Comparison of ENCODE assay signal across 14 cellular contexts in the genomic region with DNA sequence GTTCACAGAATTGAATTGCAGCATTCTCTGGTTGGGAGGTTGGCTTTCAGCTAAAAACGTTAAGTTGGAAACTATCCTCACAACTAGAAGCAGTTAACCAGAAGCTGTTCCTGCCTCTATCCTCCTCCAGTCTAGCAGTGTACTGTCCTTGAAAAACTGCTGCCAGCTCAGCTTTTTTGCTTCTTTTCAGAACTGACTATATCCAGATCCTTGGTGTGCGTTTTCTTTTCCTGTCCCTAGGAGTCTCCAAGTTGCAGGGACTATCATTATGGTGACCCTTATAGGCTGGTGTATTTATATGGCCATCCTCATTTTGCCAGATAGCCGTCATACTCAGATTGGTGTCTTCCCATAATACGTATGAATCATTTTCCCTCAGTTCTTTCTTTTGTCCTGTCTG. TPM values are rescaled to one million over a fixed set of nuclear protein-coding genes. Genes with fewer than 3 reads are reported as not detected.
A peak's percentile ranks its signal among the peaks of the same experiment; 100 is the strongest.
DNase-seq lines count a peak whose midpoint lies in the region; ATAC-seq and TF ChIP-seq lines count a peak whose summit lies in the region.
"Had no signal": no experiment of that assay in that cellular context is flagged by ENCODE, and none has a peak within 500 bp of the region (broad histone marks: within the 10 kb centered on the region; RNA-seq: fewer than 3 reads in every experiment).

No MANE protein-coding gene starts in this region.

- peaks cover 66% of the 10 kb centered on the region for H3F3A ChIP-seq in PC-9 (ENCODE audit: insufficient read depth, low read depth)

- peak overlapping the region; percentile 30 for H3K4me3 Mint-ChIP-seq in activated CD4-positive, alpha-beta T cell treated with anti-CD3 and anti-CD28 coated beads, Interleukin-2, amount 10 ng/mL, durations not matched to agents 24 days and 14 days
- H3K4me3 Mint-ChIP-seq in nephron progenitor cell = no peak overlapping the region
- H3K4me3 Mint-ChIP-seq: activated B cell treated with CpG ODN at 0.5 μM for 24 hours; activated T-cell treated with anti-CD3 and anti-CD28 coated beads, Interleukin-2, amount 50 U/mL, for 4 hours had no signal

- no peaks in the 10 kb centered on the region; the same call in 1 of the 2 replicates for H4K20me1 ChIP-seq in PC-9 (ENCODE audit: insufficient read depth)

- H3K4me1 Mint-ChIP-seq in activated CD4-positive, alpha-beta T cell treated with anti-CD3 and anti-CD28 coated beads, Interleukin-2, amount 10 ng/mL, durations not matched to agents 24 days and 14 days = peaks cover 45% of the 10 kb centered on the region
- peaks cover 32% of the 10 kb centered on the region for H3K4me1 Mint-ChIP-seq in nephron progenitor cell

- no peaks in the 10 kb centered on the region for H3K9me2 ChIP-seq in PC-9 (ENCODE audit: insufficient read depth)

- H3K27ac ChIP-seq in PC-9 (peak overlapping the region; percentile 94), coronary artery (no peak overlapping the region), WERI-Rb-1 (no peak overlapping the region)
- H3K27ac ChIP-seq: left ventricle myocardium inferior had no signal

- intact Hi-C loops in activated CD4-positive, alpha-beta T cell treated with anti-CD3 and anti-CD28 coated beads, Interleukin-2, amount 10 ng/mL, durations not matched to agents 24 days and 14 days (cut with micrococcal nuclease) = loop anchor here (10.0 kb wide), 1 partner anchor 1884 kb away; no protein-coding TSS in a partner anchor
- intact Hi-C loops in PC-9 (cut with micrococcal nuclease; ENCODE audit: unreplicated experiment) (loop anchor here (2.0 kb wide), 1 partner anchor 22 kb away; no protein-coding TSS in a partner anchor), posterior cingulate gyrus (cut with DNase I) (loop anchor here (5.0 kb wide), 1 partner anchor 149 kb away; the partner anchor contains the start of gene DYNLRB1)

- H3K4me2 ChIP-seq in PC-9 = peak overlapping the region; percentile 100

- peaks cover 3% of the 10 kb centered on the region for H3K9me3 Mint-ChIP-seq in activated CD4-positive, alpha-beta T cell treated with anti-CD3 and anti-CD28 coated beads, Interleukin-2, amount 10 ng/mL, durations not matched to agents 24 days and 14 days
- peaks cover 7% of the 10 kb centered on the region for H3K9me3 Mint-ChIP-seq in nephron progenitor cell
- H3K9me3 Mint-ChIP-seq: activated B cell treated with CpG ODN at 0.5 μM for 24 hours; activated T-cell treated with anti-CD3 and anti-CD28 coated beads, Interleukin-2, amount 50 U/mL, for 4 hours had no signal

- no peak overlapping the region for H3K27ac Mint-ChIP-seq in activated CD4-positive, alpha-beta T cell treated with anti-CD3 and anti-CD28 coated beads, Interleukin-2, amount 10 ng/mL, durations not matched to agents 24 days and 14 days
- H3K27ac Mint-ChIP-seq in nephron progenitor cell = peak overlapping the region; percentile 53
- H3K27ac Mint-ChIP-seq: activated B cell treated with CpG ODN at 0.5 μM for 24 hours had no signal

- BruUV-seq in PC-9 (replicated peaks; lab: Mats Ljungman, UMichigan) = TSS peak; percentile 62

- H3K4me3 ChIP-seq in PC-9 (peak overlapping the region; percentile 10; the same call in 1 of the 2 replicates), coronary artery (no peak overlapping the region), WERI-Rb-1 (ENCODE audit: low read depth, low read length) (no peak overlapping the region)
- H3K4me3 ChIP-seq: left ventricle myocardium inferior, tibial nerve had no signal

- CTCF ChIA-PET in PC-9 (lab: Charles Lee) = interaction anchor here (0.6 kb wide), 1 partner anchor 104 kb away, joined by 3 read pairs; no protein-coding TSS in a partner anchor

- H3K79me2 ChIP-seq in PC-9 (ENCODE audit: low read depth) = peaks cover 97% of the 10 kb centered on the region

- H3K9me3 ChIP-seq in PC-9 (ENCODE audit: insufficient read depth, low read depth) (no peaks in the 10 kb centered on the region), WERI-Rb-1 (ENCODE audit: severe bottlenecking) (no peaks in the 10 kb centered on the region)
- H3K9me3 ChIP-seq: left ventricle myocardium inferior, tibial nerve had no signal

- no peak overlapping the region for H2AFZ ChIP-seq in PC-9

- peaks cover 75% of the 10 kb centered on the region for H3K36me3 ChIP-seq in PC-9 (ENCODE audit: low read depth)
- H3K36me3 ChIP-seq in WERI-Rb-1 = peaks cover 49% of the 10 kb centered on the region

- TF ChIP-seq CTCF in PC-9 (conservative IDR thresholded peaks at IDR 0.05) = no peak
- TF ChIP-seq CTCF in coronary artery (IDR thresholded peaks at IDR 0.05) = no peak
- TF ChIP-seq CTCF in nephron progenitor cell (IDR thresholded peaks at IDR 0.05) = no peak
- TF ChIP-seq CTCF in WERI-Rb-1 (IDR thresholded peaks at IDR 0.05; ENCODE audit: low read depth, low read length) = no peak

- H3K4me1 ChIP-seq in PC-9 (replicated peaks; ENCODE audit: insufficient read depth) = peaks cover 61% of the 10 kb centered on the region

- POLR2A ChIA-PET in PC-9 (lab: Charles Lee; ENCODE audit: unreplicated experiment) = interaction anchor here (0.5 kb wide), 1 partner anchor 45 kb away, joined by 3 read pairs; no protein-coding TSS in a partner anchor

- ATAC-seq in GM18868 (IDR thresholded peaks at IDR 0.05; ENCODE audit: unreplicated experiment) = no peak

- H3K27me3 Mint-ChIP-seq in activated CD4-positive, alpha-beta T cell treated with anti-CD3 and anti-CD28 coated beads, Interleukin-2, amount 10 ng/mL, durations not matched to agents 24 days and 14 days = no peaks in the 10 kb centered on the region
- H3K27me3 Mint-ChIP-seq in nephron progenitor cell (ENCODE audit: low read depth, poor library complexity) = peaks cover 3% of the 10 kb centered on the region
- H3K27me3 Mint-ChIP-seq: activated B cell treated with CpG ODN at 0.5 μM for 24 hours had no signal

- DNase-seq in activated CD4-positive, alpha-beta T cell treated with anti-CD3 and anti-CD28 coated beads, Interleukin-2, amount 10 ng/mL, durations not matched to agents 24 days and 14 days = no peak
- DNase-seq in activated CD4-positive, alpha-beta T cell treated with anti-CD3 and anti-CD28 coated beads for 1 hour = no peak
- DNase-seq in PC-9 (no peak), coronary artery (ENCODE audit: low spot score) (peak; percentile 3), nephron progenitor cell (no peak), posterior cingulate gyrus (no peak), WERI-Rb-1 (no peak)
- DNase-seq: ACHN; activated B cell treated with CpG ODN at 0.5 μM for 24 hours; activated T-cell treated with anti-CD3 and anti-CD28 coated beads, Interleukin-2, amount 50 U/mL, for 4 hours; left ventricle myocardium inferior; stimulated activated CD4-positive, alpha-beta T cell treated with anti-CD3 and anti-CD28 coated beads, Interleukin-12 subunit alpha, Interleukin-12 subunit beta, amount 100 ng/mL, for 4 hours had no signal

- no peaks in the 10 kb centered on the region for H3K27me3 ChIP-seq in PC-9 (ENCODE audit: insufficient read depth, low read depth)
- no peaks in the 10 kb centered on the region for H3K27me3 ChIP-seq in WERI-Rb-1 (ENCODE audit: insufficient read depth, low read depth, severe bottlenecking)
- H3K27me3 ChIP-seq: tibial nerve had no signal

- H3K36me3 Mint-ChIP-seq in activated CD4-positive, alpha-beta T cell treated with anti-CD3 and anti-CD28 coated beads, Interleukin-2, amount 10 ng/mL, durations not matched to agents 24 days and 14 days (ENCODE audit: low read depth) = peaks cover 52% of the 10 kb centered on the region
- peaks cover 74% of the 10 kb centered on the region for H3K36me3 Mint-ChIP-seq in nephron progenitor cell (ENCODE audit: low read depth)

RNA-seq across cellular contexts. Expression of gene ITCH, which starts 5.5 kb away (rescaled TPM):
- 55.6 and 55.7 TPM in 2 replicates for total RNA-seq in activated CD4-positive, alpha-beta T cell treated with anti-CD3 and anti-CD28 coated beads, Interleukin-2, amount 10 ng/mL, durations not matched to agents 24 days and 14 days
- total RNA-seq in PC-9 (2021) = 91.6 and 144 TPM in 2 replicates
